ENCODE assay signal across 9 cellular contexts in the genomic region with DNA sequence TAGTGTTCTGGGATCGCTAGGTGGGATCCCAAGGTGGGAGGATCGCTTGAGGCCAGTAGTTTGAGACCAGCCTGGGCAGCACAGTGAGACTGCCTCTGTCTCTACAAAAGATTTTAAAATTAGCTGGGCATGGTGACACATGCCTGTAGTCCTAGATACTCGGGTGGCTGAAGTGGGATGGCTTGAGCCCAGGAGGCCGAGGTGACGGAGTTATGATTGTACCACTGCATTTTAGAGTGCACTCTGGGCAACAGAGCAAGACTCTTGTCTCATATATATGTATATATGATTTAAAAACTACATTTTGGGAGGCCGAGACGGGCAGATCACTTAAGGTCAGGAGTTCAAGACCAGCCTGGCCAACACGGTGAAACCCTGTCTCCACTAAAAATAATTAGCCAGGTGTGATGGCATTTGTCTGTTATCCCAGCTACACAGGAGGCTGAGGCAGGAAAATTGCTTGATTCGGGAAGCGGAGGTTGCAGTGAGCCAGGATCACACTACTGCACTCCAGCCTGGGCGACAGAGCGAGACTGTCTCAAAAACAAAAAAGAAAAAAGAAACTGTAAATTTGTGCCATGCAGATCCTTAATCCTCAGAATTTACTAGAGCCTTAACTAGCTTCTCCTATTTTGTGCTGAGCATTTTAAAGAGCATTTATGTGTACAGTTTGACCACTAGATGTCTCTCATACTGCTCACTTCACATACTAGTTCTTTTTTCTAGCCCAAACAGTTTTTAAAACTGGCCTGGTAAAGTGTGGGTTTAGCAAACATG.
A peak's percentile ranks its signal among the peaks of the same experiment; 100 is the strongest.
DNase-seq lines count a peak whose midpoint lies in the region; ATAC-seq and TF ChIP-seq lines count a peak whose summit lies in the region.
"Had no signal": no experiment of that assay in that cellular context is flagged by ENCODE, and none has a peak within 500 bp of the region (broad histone marks: within the 10 kb centered on the region; RNA-seq: fewer than 3 reads in every experiment).

No MANE protein-coding gene starts in this region.

- H3K27me3 Mint-ChIP-seq in GM23338 (ENCODE audit: insufficient read depth, low read depth, poor library complexity) = no peaks in the 10 kb centered on the region
- no peaks in the 10 kb centered on the region for H3K27me3 Mint-ChIP-seq in activated B cell treated with CpG ODN at 0.5 μM for 24 hours

- H3K79me2 ChIP-seq in GM23338 (replicated peaks; ENCODE audit: insufficient read depth) = no peaks in the 10 kb centered on the region

- no peaks in the 10 kb centered on the region for H3K36me3 ChIP-seq in GM23338 (ENCODE audit: insufficient read depth)
- peaks cover 15% of the 10 kb centered on the region for H3K36me3 ChIP-seq in cardiac muscle cell

- H3K9me3 Mint-ChIP-seq in GM23338 (no peaks in the 10 kb centered on the region), activated B cell treated with CpG ODN at 0.5 μM for 24 hours (no peaks in the 10 kb centered on the region)

- CTCF ChIA-PET in activated B cell treated with CpG ODN at 0.5 μM for 24 hours (lab: Charles Lee) = interaction anchor here (0.6 to 9.2 kb wide), 19 partner anchors 10 to 232 kb away, joined by 3 to 239 read pairs (median 4); no protein-coding TSS in a partner anchor

- ATAC-seq in GM23338 (peak; percentile 79), activated B cell treated with CpG ODN at 0.5 μM for 24 hours (ENCODE audit: low read depth) (peak; percentile 81), sciatic nerve (peak; percentile 88)

- H3K4me1 ChIP-seq in GM23338 (ENCODE audit: insufficient read depth) = no peaks in the 10 kb centered on the region
- no peaks in the 10 kb centered on the region for H3K4me1 ChIP-seq in cardiac muscle cell (ENCODE audit: low read depth)
- H3K4me1 ChIP-seq: SJCRH30 had no signal

- no peaks in the 10 kb centered on the region for H3F3A ChIP-seq in GM23338 (replicated peaks; ENCODE audit: low read depth)

- H3K9me2 ChIP-seq in GM23338 (ENCODE audit: insufficient read depth) = no peaks in the 10 kb centered on the region

- no peak overlapping the region for H3K4me2 ChIP-seq in GM23338

- H3K36me3 Mint-ChIP-seq in GM23338 (ENCODE audit: low read depth) (no peaks in the 10 kb centered on the region; the same call in 2 of the 3 replicates), activated B cell treated with CpG ODN at 0.5 μM for 24 hours (ENCODE audit: low read depth) (peaks cover 38% of the 10 kb centered on the region)

- intact Hi-C loops in activated B cell treated with CpG ODN at 0.5 μM for 24 hours (cut with micrococcal nuclease) = loop anchor here (1.0 to 2.0 kb wide), 4 partner anchors 22 to 218 kb away; no protein-coding TSS in a partner anchor
- intact Hi-C loops in sciatic nerve (cut with DNase I) = no loop called here

- TF ChIP-seq CTCF in GM23338 (conservative IDR thresholded peaks at IDR 0.05; ENCODE audit: low read depth in 2 of 2) (peak; percentile 72 to 73), activated B cell treated with CpG ODN at 0.5 μM for 24 hours (IDR thresholded peaks at IDR 0.05) (peak; percentile 57), cardiac muscle cell (IDR thresholded peaks at IDR 0.05; ENCODE audit: low read depth, low read length) (peak; percentile 65)

- H4K20me1 ChIP-seq in GM23338 (replicated peaks; ENCODE audit: insufficient read depth) = no peaks in the 10 kb centered on the region

- no peaks in the 10 kb centered on the region; the same call in 2 of the 3 replicates for H3K4me1 Mint-ChIP-seq in GM23338
- H3K4me1 Mint-ChIP-seq in activated B cell treated with CpG ODN at 0.5 μM for 24 hours = no peaks in the 10 kb centered on the region

- DNase-seq in DMS53 (lab: John Stamatoyannopoulos, UW) (peak; percentile 74), GM23338 (ENCODE audit: low spot score) (peak; percentile 71), NCI-H2081 treated with DMSO at 0.1 percent for 48 hours (lab: John Stamatoyannopoulos, UW) (peak; percentile 32), activated B cell treated with CpG ODN at 0.5 μM for 24 hours (no peak), cardiac muscle cell (ENCODE audit: low read depth in 1 of 2, low spot score in 1 of 2) (peak; percentile 43 to 78), sciatic nerve (ENCODE audit: low spot score) (no peak), mucosa of gallbladder (ENCODE audit: low spot score) (no peak), GM19238 (ENCODE audit: insufficient read length, low spot score) (no peak)

- H3K4me3 Mint-ChIP-seq in GM23338 = no peak overlapping the region
- H3K4me3 Mint-ChIP-seq in activated B cell treated with CpG ODN at 0.5 μM for 24 hours = no peak overlapping the region

- H2AFZ ChIP-seq in GM23338 = no peak overlapping the region

- H3K27ac Mint-ChIP-seq in GM23338 (no peak overlapping the region), activated B cell treated with CpG ODN at 0.5 μM for 24 hours (no peak overlapping the region)

- no peak overlapping the region for H3K4me3 ChIP-seq in GM23338
- no peak overlapping the region for H3K4me3 ChIP-seq in cardiac muscle cell
- H3K4me3 ChIP-seq: SJCRH30 had no signal

- no peaks in the 10 kb centered on the region for H3K9me3 ChIP-seq in cardiac muscle cell (ENCODE audit: low read depth)
- H3K9me3 ChIP-seq: SJCRH30 had no signal

- H3K27ac ChIP-seq in GM23338 (ENCODE audit: low read depth) (peak overlapping the region; percentile 55; the same call in 1 of the 2 replicates), cardiac muscle cell (no peak overlapping the region)
- H3K27ac ChIP-seq: SJCRH30 had no signal

- H3K27me3 ChIP-seq in GM23338 (ENCODE audit: insufficient read depth) (no peaks in the 10 kb centered on the region), cardiac muscle cell (no peaks in the 10 kb centered on the region)
- H3K27me3 ChIP-seq: SJCRH30 had no signal

- POLR2A ChIA-PET in activated B cell treated with CpG ODN at 0.5 μM for 24 hours (lab: Charles Lee) = interaction anchor here (0.8 to 2.6 kb wide), 3 partner anchors 22 to 215 kb away, joined by 3 to 24 read pairs (median 3); no protein-coding TSS in a partner anchor

TF ChIP-seq in GM23338, 12 proteins besides CTCF, POLR2A, EP300 and RAD21 (continues in another document):
- no peak for TF ChIP-seq ZNF114 (CRISPR knock-in tag; IDR thresholded peaks at IDR 0.05)
- no peak for TF ChIP-seq CREB1 (CRISPR knock-in tag; IDR thresholded peaks at IDR 0.05; ENCODE audit: low read depth)
- no peak for TF ChIP-seq EZH2 (IDR thresholded peaks at IDR 0.05; ENCODE audit: low read depth, unreplicated experiment)
- TF ChIP-seq, protein P1, sequence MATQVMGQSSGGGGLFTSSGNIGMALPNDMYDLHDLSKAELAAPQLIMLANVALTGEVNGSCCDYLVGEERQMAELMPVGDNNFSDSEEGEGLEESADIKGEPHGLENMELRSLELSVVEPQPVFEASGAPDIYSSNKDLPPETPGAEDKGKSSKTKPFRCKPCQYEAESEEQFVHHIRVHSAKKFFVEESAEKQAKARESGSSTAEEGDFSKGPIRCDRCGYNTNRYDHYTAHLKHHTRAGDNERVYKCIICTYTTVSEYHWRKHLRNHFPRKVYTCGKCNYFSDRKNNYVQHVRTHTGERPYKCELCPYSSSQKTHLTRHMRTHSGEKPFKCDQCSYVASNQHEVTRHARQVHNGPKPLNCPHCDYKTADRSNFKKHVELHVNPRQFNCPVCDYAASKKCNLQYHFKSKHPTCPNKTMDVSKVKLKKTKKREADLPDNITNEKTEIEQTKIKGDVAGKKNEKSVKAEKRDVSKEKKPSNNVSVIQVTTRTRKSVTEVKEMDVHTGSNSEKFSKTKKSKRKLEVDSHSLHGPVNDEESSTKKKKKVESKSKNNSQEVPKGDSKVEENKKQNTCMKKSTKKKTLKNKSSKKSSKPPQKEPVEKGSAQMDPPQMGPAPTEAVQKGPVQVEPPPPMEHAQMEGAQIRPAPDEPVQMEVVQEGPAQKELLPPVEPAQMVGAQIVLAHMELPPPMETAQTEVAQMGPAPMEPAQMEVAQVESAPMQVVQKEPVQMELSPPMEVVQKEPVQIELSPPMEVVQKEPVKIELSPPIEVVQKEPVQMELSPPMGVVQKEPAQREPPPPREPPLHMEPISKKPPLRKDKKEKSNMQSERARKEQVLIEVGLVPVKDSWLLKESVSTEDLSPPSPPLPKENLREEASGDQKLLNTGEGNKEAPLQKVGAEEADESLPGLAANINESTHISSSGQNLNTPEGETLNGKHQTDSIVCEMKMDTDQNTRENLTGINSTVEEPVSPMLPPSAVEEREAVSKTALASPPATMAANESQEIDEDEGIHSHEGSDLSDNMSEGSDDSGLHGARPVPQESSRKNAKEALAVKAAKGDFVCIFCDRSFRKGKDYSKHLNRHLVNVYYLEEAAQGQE (IDR thresholded peaks at IDR 0.05; ENCODE audit: unreplicated experiment) = no peak

Comparison
In these comparisons a context has a peak if more than half of its experiments do, and no peak if none do; other contexts are left out.
1. DNase-seq: peak in DMS53 (single experiment), GM23338 (single experiment), NCI-H2081 treated with DMSO at 0.1 percent for 48 hours (single experiment) and cardiac muscle cell (2 of 2); none in activated B cell treated with CpG ODN at 0.5 μM for 24 hours (single experiment), sciatic nerve (single experiment), mucosa of gallbladder (single experiment) and GM19238 (single experiment).
2. Peak in every context shown above with its lines, with median percentiles within 50 percentile points of each other: ATAC-seq and CTCF ChIP-seq.